Comparison of ENCODE assay signal across 19 cellular contexts in the genomic region with DNA sequence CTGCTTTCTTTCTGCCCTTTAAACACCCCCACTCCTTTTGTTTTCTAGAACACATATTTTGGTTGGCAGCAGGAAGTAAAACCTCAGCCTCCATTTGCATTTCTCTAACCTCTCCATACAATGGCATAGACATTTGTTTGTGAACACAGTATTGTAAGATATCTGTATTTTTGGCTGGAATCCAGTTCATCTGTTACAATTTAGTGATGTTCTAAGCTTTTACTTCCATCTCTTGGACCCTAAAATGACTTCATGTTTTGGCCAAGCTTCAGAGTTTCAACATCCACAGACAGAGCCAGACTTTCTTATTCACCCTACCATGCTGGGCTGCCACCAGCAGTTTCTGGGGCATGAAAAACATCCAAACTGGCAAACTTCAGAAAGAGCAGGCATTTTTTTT. TPM values are rescaled to one million over a fixed set of nuclear protein-coding genes. Genes with fewer than 3 reads are reported as not detected.
DNase-seq lines count a peak whose midpoint lies in the region; ATAC-seq and TF ChIP-seq lines count a peak whose summit lies in the region.
"Had no signal": no experiment of that assay in that cellular context is flagged by ENCODE, and none has a peak within 500 bp of the region (broad histone marks: within the 10 kb centered on the region; RNA-seq: fewer than 3 reads in every experiment).

No MANE protein-coding gene starts in this region.

- intact Hi-C loops in Right ventricle myocardium superior (cut with DNase I) = no loop called here
- intact Hi-C loops in right cardiac atrium (cut with DNase I) = no loop called here
- intact Hi-C loops in breast epithelium (cut with DNase I; ENCODE audit: low total_unique reads) = no loop called here

- TF ChIP-seq POLR2A in breast epithelium (IDR thresholded peaks at IDR 0.05) = no peak

- no peaks in the 10 kb centered on the region for H3K4me1 ChIP-seq in right cardiac atrium (ENCODE audit: control insufficient read depth, insufficient read depth, low read length)
- no peaks in the 10 kb centered on the region for H3K4me1 ChIP-seq in breast epithelium
- H3K4me1 ChIP-seq: upper lobe of right lung had no signal

- no peaks in the 10 kb centered on the region for H3K27me3 ChIP-seq in right cardiac atrium (ENCODE audit: control insufficient read depth, insufficient read depth)
- H3K27me3 ChIP-seq in breast epithelium = no peaks in the 10 kb centered on the region
- H3K27me3 ChIP-seq: upper lobe of right lung had no signal

- no peaks in the 10 kb centered on the region for H3K9me3 ChIP-seq in right cardiac atrium (ENCODE audit: control insufficient read depth, low read length)
- no peaks in the 10 kb centered on the region for H3K9me3 ChIP-seq in breast epithelium
- H3K9me3 ChIP-seq: upper lobe of right lung had no signal

- H3K36me3 ChIP-seq in breast epithelium = no peaks in the 10 kb centered on the region
- H3K36me3 ChIP-seq: upper lobe of right lung had no signal

- H3K4me3 ChIP-seq in right cardiac atrium (ENCODE audit: low read length) (no peak overlapping the region), breast epithelium (no peak overlapping the region)
- H3K4me3 ChIP-seq: K562, upper lobe of right lung had no signal

- TF ChIP-seq CTCF in breast epithelium (IDR thresholded peaks at IDR 0.05) = no peak

- DNase-seq in Right ventricle myocardium superior (no peak), right cardiac atrium (no peak), NCI-H1694 (lab: John Stamatoyannopoulos, UW) (peak; percentile 47), fibroblast of gingiva (ENCODE audit: low read depth) (peak; percentile 27), breast epithelium (ENCODE audit: low spot score in 2 of 2) (no peak), cortex of kidney (lab: John Stamatoyannopoulos, UW) (no peak)
- no peak for DNase-seq in activated CD4-positive, alpha-beta T cell treated with anti-CD3 and anti-CD28 coated beads, Interleukin-2, amount 50 U/mL, for 48 hours
- DNase-seq: activated CD4-positive, alpha-beta T cell treated with anti-CD3 and anti-CD28 coated beads for 1 hour; activated effector memory CD4-positive, alpha-beta T cell treated with anti-CD3 and anti-CD28 coated beads, Interleukin-2, amount 50 U/mL, for 16 hours; glutamatergic neuron; natural killer cell; NCI-H1105 treated with DMSO at 0.1 percent for 48 hours; NCI-H345; SIG-M5; stimulated activated naive CD4-positive, alpha-beta T cell; T-helper 9 cell; upper lobe of right lung had no signal

- peak; percentile 60 for ATAC-seq in Right ventricle myocardium superior (ENCODE audit: poor library complexity)
- no peak for ATAC-seq in right cardiac atrium
- no peak for ATAC-seq in HG02885 (IDR thresholded peaks at IDR 0.05; ENCODE audit: poor library complexity, unreplicated experiment)
- ATAC-seq: K562, natural killer cell, upper lobe of right lung had no signal

- H3K27ac ChIP-seq in right cardiac atrium (ENCODE audit: low read length) (no peak overlapping the region), breast epithelium (no peak overlapping the region)
- H3K27ac ChIP-seq: upper lobe of right lung had no signal

RNA-seq across cellular contexts. Expression of a gene that starts 21.1 kb away (rescaled TPM):
- total RNA-seq in Right ventricle myocardium superior (5.2 TPM), right cardiac atrium (10 to 100 TPM; 10.3 to 15.4 (median 11.0) TPM), breast epithelium (10 to 100 TPM; 31.5 to 94.3 (median 81.3) TPM)
- 7.0 TPM for polyA plus RNA-seq in right cardiac atrium
- polyA plus RNA-seq: K562 had no signal

Comparison
In these comparisons a context has a peak if more than half of its experiments do, and no peak if none do; other contexts are left out.
1. DNase-seq: peak in NCI-H1694 (single experiment) and fibroblast of gingiva (single experiment); none in Right ventricle myocardium superior (single experiment), right cardiac atrium (0 of 3), activated CD4-positive, alpha-beta T cell treated with anti-CD3 and anti-CD28 coated beads, Interleukin-2, amount 50 U/mL, for 48 hours (0 of 2), breast epithelium (0 of 2) and cortex of kidney (single experiment).